In the genomic region with DNA sequence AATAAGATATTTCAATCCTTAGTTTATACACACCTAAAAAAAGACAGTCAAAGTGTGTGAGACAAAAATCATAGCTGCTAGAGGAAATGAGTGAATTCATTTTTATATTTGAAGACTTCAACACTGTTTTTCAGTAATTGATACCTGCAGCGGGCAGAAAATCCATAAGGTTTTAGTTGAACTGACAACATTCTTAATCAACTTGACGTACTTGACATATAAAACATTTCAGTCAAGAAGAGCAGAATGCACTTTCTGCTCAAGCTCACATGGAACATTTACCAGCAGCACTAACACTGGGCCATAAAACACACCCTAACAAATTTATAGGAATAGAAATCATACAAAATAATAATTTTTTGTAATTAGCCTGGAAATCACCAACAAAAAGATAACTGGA, we compare ENCODE assay signal across 8 cellular contexts.
"Had no signal": no experiment of that assay in that cellular context is flagged by ENCODE, and none has a peak within 500 bp of the region (broad histone marks: within the 10 kb centered on the region; RNA-seq: fewer than 3 reads in every experiment).

No MANE protein-coding gene starts in this region.

- H3K4me3 ChIP-seq: GM12878 had no signal

- DNase-seq: GDM1, GF-D8 had no signal

- ATAC-seq: GM12878 had no signal

- FAIRE-seq: G401.6, GM12878, GM12891, GM12892, GM18507, GM19239 had no signal
